In genomic region chr7:71594746-71595145, GRCh38 we compare ENCODE assay signal across 19 cellular contexts.
A peak's percentile ranks its signal among the peaks of the same experiment; 100 is the strongest.
DNase-seq lines count a peak whose midpoint lies in the region; ATAC-seq and TF ChIP-seq lines count a peak whose summit lies in the region.
"Had no signal": no experiment of that assay in that cellular context is flagged by ENCODE, and none has a peak within 500 bp of the region (broad histone marks: within the 10 kb centered on the region; RNA-seq: fewer than 3 reads in every experiment).

No MANE protein-coding gene starts in this region.

- H3K36me3 Mint-ChIP-seq in neural progenitor cell: no peaks in the 10 kb centered on the region
- H3K36me3 Mint-ChIP-seq: CD4-positive, CD25-positive, alpha-beta regulatory T cell; CD8-positive, alpha-beta T cell had no signal

- no peak for TF ChIP-seq CTCF in brain microvascular endothelial cell (IDR thresholded peaks at IDR 0.05; ENCODE audit: low read depth, low read length, missing control alignments)
- no peak for TF ChIP-seq CTCF in neural progenitor cell (IDR thresholded peaks at IDR 0.05)
- no peak for TF ChIP-seq CTCF in tibial nerve (IDR thresholded peaks at IDR 0.05)
- TF ChIP-seq CTCF in testis (IDR thresholded peaks at IDR 0.05): no peak
- TF ChIP-seq CTCF in heart left ventricle (IDR thresholded peaks at IDR 0.05): no peak
- no peak for TF ChIP-seq CTCF in dorsolateral prefrontal cortex (IDR thresholded peaks at IDR 0.05 in 54 of 56, conservative IDR thresholded peaks at IDR 0.05 in 2 of 56; ENCODE audit: low read depth in 1 of 56, partially characterized antibody in 56 of 56)

- intact Hi-C loops in testis (cut with DNase I; ENCODE audit: low total_unique reads) (no loop called here), heart left ventricle (cut with DNase I) (no loop called here), dorsolateral prefrontal cortex (cut with DNase I) (loop anchor here in 1 of 2 donors (10.0 kb wide), 1 partner anchor 60 kb away; no protein-coding TSS in a partner anchor)

- H3K27me3 ChIP-seq in brain microvascular endothelial cell (replicated peaks): no peaks in the 10 kb centered on the region
- no peaks in the 10 kb centered on the region for H3K27me3 ChIP-seq in neural progenitor cell
- H3K27me3 ChIP-seq in tibial nerve: no peaks in the 10 kb centered on the region
- no peaks in the 10 kb centered on the region for H3K27me3 ChIP-seq in testis
- no peaks in the 10 kb centered on the region for H3K27me3 ChIP-seq in heart left ventricle
- no peaks in the 10 kb centered on the region for H3K27me3 ChIP-seq in dorsolateral prefrontal cortex
- H3K27me3 ChIP-seq: BLaER1 had no signal

- H3K9me3 ChIP-seq in neural progenitor cell (ENCODE audit: low read depth) (no peaks in the 10 kb centered on the region), tibial nerve (no peaks in the 10 kb centered on the region), testis (no peaks in the 10 kb centered on the region), heart left ventricle (no peaks in the 10 kb centered on the region)
- H3K9me3 ChIP-seq: BLaER1, Caco-2, HAP-1 had no signal

- no peaks in the 10 kb centered on the region for H3K79me2 ChIP-seq in neural progenitor cell (ENCODE audit: low read depth)

- H4K20me1 ChIP-seq in neural progenitor cell (ENCODE audit: low read depth): no peaks in the 10 kb centered on the region
- H4K20me1 ChIP-seq: BLaER1 had no signal

- TF ChIP-seq POLR2A in tibial nerve (IDR thresholded peaks at IDR 0.05) (no peak), testis (IDR thresholded peaks at IDR 0.05) (no peak), heart left ventricle (IDR thresholded peaks at IDR 0.05) (no peak)

- ATAC-seq in heart left ventricle: no peak
- ATAC-seq: CD8-positive, alpha-beta T cell had no signal

- no peak overlapping the region for H3K4me2 ChIP-seq in neural progenitor cell
- H3K4me2 ChIP-seq: BLaER1 had no signal

- H3K4me3 ChIP-seq in brain microvascular endothelial cell (ENCODE audit: low read depth, low read length): no peak overlapping the region
- no peak overlapping the region for H3K4me3 ChIP-seq in neural progenitor cell
- no peak overlapping the region for H3K4me3 ChIP-seq in tibial nerve
- no peak overlapping the region for H3K4me3 ChIP-seq in testis
- no peak overlapping the region for H3K4me3 ChIP-seq in heart left ventricle
- H3K4me3 ChIP-seq in dorsolateral prefrontal cortex: no peak overlapping the region
- H3K4me3 ChIP-seq: BLaER1, HAP-1 had no signal

- H2AFZ ChIP-seq in neural progenitor cell (replicated peaks): no peak overlapping the region

- H3F3A ChIP-seq in neural progenitor cell (ENCODE audit: low read depth): no peaks in the 10 kb centered on the region

- TF ChIP-seq EP300 in tibial nerve (IDR thresholded peaks at IDR 0.05): no peak

- H3K9ac ChIP-seq in neural progenitor cell: no peak overlapping the region
- H3K9ac ChIP-seq: BLaER1 had no signal

- H3K36me3 ChIP-seq in brain microvascular endothelial cell (replicated peaks) (no peaks in the 10 kb centered on the region), neural progenitor cell (no peaks in the 10 kb centered on the region), tibial nerve (no peaks in the 10 kb centered on the region), testis (ENCODE audit: low read depth, missing control alignments) (no peaks in the 10 kb centered on the region), heart left ventricle (no peaks in the 10 kb centered on the region)
- H3K36me3 ChIP-seq: BLaER1, HAP-1 had no signal

- peaks cover 5% of the 10 kb centered on the region for H3K27me3 Mint-ChIP-seq in neural progenitor cell (ENCODE audit: insufficient read depth, low read depth)
- H3K27me3 Mint-ChIP-seq: B cell; CD4-positive, CD25-positive, alpha-beta regulatory T cell had no signal

- peak overlapping the region; percentile 16 for H3K27ac Mint-ChIP-seq in neural progenitor cell
- H3K27ac Mint-ChIP-seq: B cell; CD4-positive, CD25-positive, alpha-beta regulatory T cell; CD8-positive, alpha-beta T cell; HFFc6 had no signal

- in situ Hi-C loops in brain microvascular endothelial cell (cut with HindIII; ENCODE audit: low pct_ligation_motif_present, low sequenced_read_pairs): no loop called here

- H3K4me1 Mint-ChIP-seq in neural progenitor cell: peaks cover 2% of the 10 kb centered on the region
- H3K4me1 Mint-ChIP-seq: B cell; CD4-positive, CD25-positive, alpha-beta regulatory T cell had no signal

- no peaks in the 10 kb centered on the region for H3K4me1 ChIP-seq in neural progenitor cell
- H3K4me1 ChIP-seq in tibial nerve: no peaks in the 10 kb centered on the region
- no peaks in the 10 kb centered on the region for H3K4me1 ChIP-seq in testis
- no peaks in the 10 kb centered on the region for H3K4me1 ChIP-seq in heart left ventricle
- H3K4me1 ChIP-seq: BLaER1, Caco-2, HAP-1 had no signal

- peak; percentile 63 for DNase-seq in M059J (ENCODE audit: low read depth)
- DNase-seq in brain microvascular endothelial cell: peak; percentile 38
- DNase-seq in neural progenitor cell (ENCODE audit: low spot score): no peak
- DNase-seq in tibial nerve (ENCODE audit: low spot score in 2 of 2): no peak
- DNase-seq in testis: no peak
- no peak for DNase-seq in heart left ventricle
- DNase-seq in dorsolateral prefrontal cortex: no peak
- DNase-seq: Caco-2; CD4-positive, CD25-positive, alpha-beta regulatory T cell; CD8-positive, alpha-beta T cell; DMS153; DND-41; GOT3; HFFc6 had no signal

- no peak overlapping the region for H3K4me3 Mint-ChIP-seq in neural progenitor cell
- H3K4me3 Mint-ChIP-seq: B cell; CD4-positive, CD25-positive, alpha-beta regulatory T cell; CD8-positive, alpha-beta T cell; HFFc6 had no signal

- H3K27ac ChIP-seq in brain microvascular endothelial cell: no peak overlapping the region
- H3K27ac ChIP-seq in neural progenitor cell: no peak overlapping the region
- H3K27ac ChIP-seq in tibial nerve: peak overlapping the region in 3 of 4 donors; percentile 14 to 52 (median 48)
- H3K27ac ChIP-seq in testis: no peak overlapping the region
- H3K27ac ChIP-seq in heart left ventricle: no peak overlapping the region
- no peak overlapping the region for H3K27ac ChIP-seq in dorsolateral prefrontal cortex
- H3K27ac ChIP-seq: 22Rv1, BLaER1, C4-2B had no signal

- H3K9me3 Mint-ChIP-seq in neural progenitor cell: peaks cover 2% of the 10 kb centered on the region

Comparison
In these comparisons a context has a peak if more than half of its experiments do, and no peak if none do; other contexts are left out.
1. DNase-seq: peak in M059J (single experiment) and brain microvascular endothelial cell (single experiment); none in neural progenitor cell (single experiment), tibial nerve (0 of 2), testis (single experiment), heart left ventricle (0 of 5) and dorsolateral prefrontal cortex (0 of 10).
2. H3K27ac ChIP-seq: peak in tibial nerve (3 of 4); none in brain microvascular endothelial cell (single experiment), neural progenitor cell (single experiment), testis (0 of 2), heart left ventricle (0 of 12) and dorsolateral prefrontal cortex (0 of 59).